ENCODE assay signal across 24 cellular contexts in genomic region chr11:65736810-65737209, GRCh38. TPM values are rescaled to one million over a fixed set of nuclear protein-coding genes. Genes with fewer than 3 reads are reported as not detected.
DNase-seq lines count a peak whose midpoint lies in the region; ATAC-seq, FAIRE-seq and TF ChIP-seq lines count a peak whose summit lies in the region.
"Had no signal": no experiment of that assay in that cellular context is flagged by ENCODE, and none has a peak within 500 bp of the region (broad histone marks: within the 10 kb centered on the region; RNA-seq: fewer than 3 reads in every experiment).

No MANE protein-coding gene starts in this region.

- H3K9me2 ChIP-seq in HCT116 (ENCODE audit: insufficient read depth) = no peaks in the 10 kb centered on the region

- no peak for DNase-seq in HCT116 (ENCODE audit: low read depth, low spot score)
- DNase-seq in K562 (ENCODE audit: extremely low read depth in 1 of 4, low spot score in 3 of 4) = no peak
- DNase-seq in SHP77 treated with DMSO at 0.1 percent for 48 hours (lab: John Stamatoyannopoulos, UW) = no peak
- DNase-seq in GF-D8 (lab: John Stamatoyannopoulos, UW) = no peak
- DNase-seq: ACHN; BE2C; C1 segment of cervical spinal cord; CD4-positive, CD25-positive, alpha-beta regulatory T cell; CD8-positive, alpha-beta memory T cell; COR-L47; DMS 273 treated with DMSO at 0.1 percent for 48 hours; DMS53; DND-41; EL; H9; IMR-90; KBM-7 had no signal

- in situ Hi-C loops in K562 (cut with MboI) = no loop called here

- H4K20me1 ChIP-seq in HCT116 (ENCODE audit: insufficient read depth) (no peaks in the 10 kb centered on the region), K562 (replicated peaks; ENCODE audit: control insufficient read depth, insufficient read depth, low read length) (no peaks in the 10 kb centered on the region)

- no peak for TF ChIP-seq EP300 in K562 (IDR thresholded peaks at IDR 0.05; ENCODE audit: low read length)

- H3K27ac ChIP-seq in HCT116 (ENCODE audit: low read depth, low read length) = no peak overlapping the region
- no peak overlapping the region for H3K27ac ChIP-seq in K562 (ENCODE audit: extremely low read depth, low read depth, low read length)
- H3K27ac ChIP-seq: HL-60 had no signal

- H3K36me3 ChIP-seq in HCT116 (ENCODE audit: control insufficient read depth in 1 of 2, insufficient read depth in 2 of 2, low read length in 2 of 2) (no peaks in the 10 kb centered on the region), K562 (ENCODE audit: control insufficient read depth, insufficient read depth, low read length) (no peaks in the 10 kb centered on the region)
- H3K36me3 ChIP-seq: BE2C had no signal

- H3K4me3 ChIP-seq in HCT116 (replicated peaks in 1 of 2; ENCODE audit: low read depth in 1 of 2, low read length in 2 of 2) (no peak overlapping the region), K562 (no peak overlapping the region)

- TF ChIP-seq POLR2A in HCT116 (IDR thresholded peaks at IDR 0.05; ENCODE audit: borderline replicate concordance, extremely low read depth, insufficient read depth, insufficient read length) (no peak), K562 (conservative IDR thresholded peaks at IDR 0.05) (no peak)

- H3K79me2 ChIP-seq in HCT116 (ENCODE audit: insufficient read depth, low read length) (no peaks in the 10 kb centered on the region), K562 (ENCODE audit: control insufficient read depth, insufficient read depth, low read length) (no peaks in the 10 kb centered on the region)

- no TSS peak for BruUV-seq in HCT116 (replicated peaks; lab: Mats Ljungman, UMichigan)
- no TSS peak for BruUV-seq in K562 (replicated peaks; lab: Mats Ljungman, UMichigan)

- H3K27me3 ChIP-seq in HCT116 (ENCODE audit: insufficient read depth, low read length) = no peaks in the 10 kb centered on the region
- peaks cover 2 to 9% of the 10 kb centered on the region in 2 experiments; a peak in 3 of 5 replicates for H3K27me3 ChIP-seq in K562 (ENCODE audit: control insufficient read depth in 2 of 2, insufficient read depth in 2 of 2, low read length in 2 of 2)

- H3K9me1 ChIP-seq in K562 (ENCODE audit: control insufficient read depth, insufficient read depth, low read length) = no peaks in the 10 kb centered on the region

- POLR2A ChIA-PET in HCT116 (lab: Charles Lee) (no interaction called here), K562 (lab: Yijun Ruan, JAX) (no interaction called here)

- intact Hi-C loops in HCT116 (cut with micrococcal nuclease) = no loop called here
- intact Hi-C loops in K562 (cut with micrococcal nuclease) = no loop called here

- ATAC-seq in HCT116 (no peak), K562 (no peak)

- CTCF ChIA-PET in HCT116 (lab: Charles Lee) (no interaction called here), K562 (lab: Yijun Ruan, JAX; ENCODE audit: low intra/inter-chr PET ratio) (interaction anchor here (0.6 kb wide), 1 partner anchor 27 kb away, joined by 3 read pairs; no protein-coding TSS in a partner anchor)

- H3K9ac ChIP-seq in HCT116 (ENCODE audit: low read length) (no peak overlapping the region), K562 (ENCODE audit: insufficient read depth in 1 of 2, low read depth in 2 of 2, low read length in 2 of 2) (no peak overlapping the region)

- TF ChIP-seq CTCF in HCT116 (IDR thresholded peaks at IDR 0.05 in 2 of 3, conservative IDR thresholded peaks at IDR 0.05 in 1 of 3; ENCODE audit: borderline replicate concordance in 1 of 3, insufficient read depth in 1 of 3, low read depth in 2 of 3, low read length in 2 of 3) = no peak
- no peak for TF ChIP-seq CTCF in K562 (IDR thresholded peaks at IDR 0.05 in 2 of 3, conservative IDR thresholded peaks at IDR 0.05 in 1 of 3; ENCODE audit: insufficient read depth in 2 of 3, low read depth in 1 of 3, low read length in 3 of 3)

- H3K4me2 ChIP-seq in HCT116 (ENCODE audit: low read length) = no peak overlapping the region
- no peak overlapping the region for H3K4me2 ChIP-seq in K562 (ENCODE audit: insufficient read depth, low read length)

- peaks cover 7 to 11% of the 10 kb centered on the region in 2 experiments; a peak in 2 of 4 replicates for H3K9me3 ChIP-seq in HCT116 (ENCODE audit: control insufficient read depth in 1 of 2, insufficient read depth in 1 of 2, low read depth in 1 of 2, low read length in 2 of 2)
- no peaks in the 10 kb centered on the region; the same call in 1 of the 2 replicates for H3K9me3 ChIP-seq in K562 (replicated peaks; ENCODE audit: control insufficient read depth, insufficient read depth, low read depth, low read length)

- no peaks in the 10 kb centered on the region for H3K4me1 ChIP-seq in HCT116 (ENCODE audit: control insufficient read depth in 1 of 2, insufficient read depth in 2 of 2, low read length in 2 of 2)
- no peaks in the 10 kb centered on the region for H3K4me1 ChIP-seq in K562 (replicated peaks in 1 of 2; ENCODE audit: control insufficient read depth in 2 of 2, insufficient read depth in 2 of 2, low read length in 2 of 2)
- H3K4me1 ChIP-seq: BE2C had no signal

- no peak overlapping the region for H2AFZ ChIP-seq in HCT116 (ENCODE audit: low read depth, low read length, poor library complexity, severe bottlenecking)
- no peak overlapping the region for H2AFZ ChIP-seq in K562 (ENCODE audit: low read depth, low read length)

- FAIRE-seq in K562 (lab: Jason Lieb, UNC) = no peak
- FAIRE-seq: GM12891, GM19239, H1 had no signal

- TF ChIP-seq RAD21 in HCT116 (IDR thresholded peaks at IDR 0.05; ENCODE audit: low read depth) (no peak), K562 (CRISPR knock-in tag; conservative IDR thresholded peaks at IDR 0.05 in 1 of 2, IDR thresholded peaks at IDR 0.05 in 1 of 2) (no peak)

- RAD21 ChIA-PET in HCT116 (lab: Charles Lee; ENCODE audit: low non-redundant PET in 1 of 2, low total read pairs in 2 of 2, uncharacterized antibody in 2 of 2, unreplicated experiment in 2 of 2) = no interaction called here

RNA-seq across cellular contexts. Expression of gene RNASEH2C, which starts 16.2 kb away (rescaled TPM):
- total RNA-seq in HCT116 (2021; ENCODE audit: unreplicated experiment) = 28.5 TPM
- 10.1 and 14.0 TPM in 2 replicates for polyA plus RNA-seq in HCT116 (2012)
- 43.1 and 99.3 TPM in 2 replicates for total RNA-seq in K562 (2011; cell fraction: chromatin; rRNA removed; ENCODE audit: low replicate concordance)
- 62.9 and 67.9 TPM in 2 replicates for total RNA-seq in K562 (2011; cell fraction: nucleolus; rRNA removed)
- 55.1 and 61.4 TPM in 2 replicates for total RNA-seq in K562 (2011; cell fraction: nucleoplasm; rRNA removed)
- total RNA-seq in K562 (2014; rRNA removed) = 64.4 and 78.1 TPM in 2 replicates
- total RNA-seq in K562 (2014; rRNA removed; fragmentation: Illumina TruSeq; extraction: Trizol) = 9.0 and 11.7 TPM in 2 replicates
- 15.1 and 15.6 TPM in 2 replicates for total RNA-seq in K562 (2015; rRNA removed; fragmentation: Illumina TruSeq; extraction: Trizol)
- 78.2 and 87.2 TPM in 2 replicates for total RNA-seq in K562 (2021)
- polyA plus RNA-seq in K562 (2011; rRNA removed) = 33.2 and 33.8 TPM in 2 replicates
- polyA plus RNA-seq in K562 (2011; cell fraction: cytosol; rRNA removed) = 33.5 and 84.3 TPM in 2 replicates
- 65.0 and 106 TPM in 2 replicates for polyA plus RNA-seq in K562 (2011; cell fraction: nucleus; rRNA removed)
- 32.9 and 41.4 TPM in 2 replicates for polyA plus RNA-seq in K562 (2012)
- 15.6 and 15.9 TPM in 2 replicates for polyA plus RNA-seq in K562 (2014; fragmentation: Illumina TruSeq; extraction: Trizol)
- 1 to 10 TPM; 5.4 to 9.4 TPM for polyA plus RNA-seq in K562 (2014; fragmentation: Nextera tagmentation; extraction: Ambion mirVana)
- 63.2 and 75.9 TPM in 2 replicates for polyA plus RNA-seq in K562 (2014; rRNA removed)
- 10.3 and 11.0 TPM in 2 replicates for polyA minus RNA-seq in K562 (2011; rRNA and poly(A)+ RNA removed)
- polyA minus RNA-seq in K562 (2011; cell fraction: cytosol; rRNA and poly(A)+ RNA removed) = 9.4 and 19.7 TPM in 2 replicates
- 27.5 and 27.6 TPM in 2 replicates for polyA minus RNA-seq in K562 (2011; cell fraction: nucleus; rRNA and poly(A)+ RNA removed)

RNA-seq across cellular contexts. Expression of gene KAT5, which starts 24.8 kb away (rescaled TPM):
- 78.7 TPM for total RNA-seq in HCT116 (2021; ENCODE audit: unreplicated experiment)
- 65.0 and 76.8 TPM in 2 replicates for polyA plus RNA-seq in HCT116 (2012)
- 44.9 and 134 TPM in 2 replicates for total RNA-seq in K562 (2011; cell fraction: chromatin; rRNA removed; ENCODE audit: low replicate concordance)
- 81.0 and 82.1 TPM in 2 replicates for total RNA-seq in K562 (2011; cell fraction: nucleolus; rRNA removed)
- total RNA-seq in K562 (2011; cell fraction: nucleoplasm; rRNA removed) = 51.7 and 58.3 TPM in 2 replicates
- 59.6 and 74.1 TPM in 2 replicates for total RNA-seq in K562 (2014; rRNA removed)
- 28.8 and 34.4 TPM in 2 replicates for total RNA-seq in K562 (2014; rRNA removed; fragmentation: Illumina TruSeq; extraction: Trizol)
- 52.7 and 57.5 TPM in 2 replicates for total RNA-seq in K562 (2015; rRNA removed; fragmentation: Illumina TruSeq; extraction: Trizol)
- total RNA-seq in K562 (2021) = 68.3 and 76.8 TPM in 2 replicates
- 42.4 and 57.9 TPM in 2 replicates for polyA plus RNA-seq in K562 (2011; rRNA removed)
- 44.4 and 53.1 TPM in 2 replicates for polyA plus RNA-seq in K562 (2011; cell fraction: cytosol; rRNA removed)
- polyA plus RNA-seq in K562 (2011; cell fraction: nucleus; rRNA removed) = 70.2 and 76.3 TPM in 2 replicates
- polyA plus RNA-seq in K562 (2012) = 52.3 and 56.9 TPM in 2 replicates
- 63.3 and 66.5 TPM in 2 replicates for polyA plus RNA-seq in K562 (2014; fragmentation: Illumina TruSeq; extraction: Trizol)
- polyA plus RNA-seq in K562 (2014; fragmentation: Nextera tagmentation; extraction: Ambion mirVana) = 10 to 100 TPM in 1 of 2 experiments, 1 to 10 TPM in 1; 3.6 to 12.9 TPM
- polyA plus RNA-seq in K562 (2014; rRNA removed) = 68.4 and 75.4 TPM in 2 replicates
- 47.1 and 62.6 TPM in 2 replicates for polyA minus RNA-seq in K562 (2011; rRNA and poly(A)+ RNA removed)
- polyA minus RNA-seq in K562 (2011; cell fraction: cytosol; rRNA and poly(A)+ RNA removed) = 27.5 and 38.4 TPM in 2 replicates
- 32.3 and 44.0 TPM in 2 replicates for polyA minus RNA-seq in K562 (2011; cell fraction: nucleus; rRNA and poly(A)+ RNA removed)

RNA-seq across cellular contexts. Expression of gene AP5B1, which starts 44.0 kb away (rescaled TPM):
- total RNA-seq in HCT116 (2021; ENCODE audit: unreplicated experiment) = 19.5 TPM
- 10.5 and 11.1 TPM in 2 replicates for polyA plus RNA-seq in HCT116 (2012)
- total RNA-seq in K562 (2011; cell fraction: chromatin; rRNA removed; ENCODE audit: low replicate concordance) = 16.4 and 48.0 TPM in 2 replicates
- 43.4 and 48.4 TPM in 2 replicates for total RNA-seq in K562 (2011; cell fraction: nucleolus; rRNA removed)
- 26.7 and 28.3 TPM in 2 replicates for total RNA-seq in K562 (2011; cell fraction: nucleoplasm; rRNA removed)
- total RNA-seq in K562 (2014; rRNA removed) = 13.0 and 17.0 TPM in 2 replicates
- total RNA-seq in K562 (2014; rRNA removed; fragmentation: Illumina TruSeq; extraction: Trizol) = 3.1 and 3.5 TPM in 2 replicates
- total RNA-seq in K562 (2015; rRNA removed; fragmentation: Illumina TruSeq; extraction: Trizol) = 8.7 and 8.9 TPM in 2 replicates
- total RNA-seq in K562 (2021) = 23.2 and 24.2 TPM in 2 replicates
- 5.1 and 7.7 TPM in 2 replicates for polyA plus RNA-seq in K562 (2011; rRNA removed)
- polyA plus RNA-seq in K562 (2011; cell fraction: cytosol; rRNA removed) = 6.5 and 20.1 TPM in 2 replicates
- 17.1 and 27.9 TPM in 2 replicates for polyA plus RNA-seq in K562 (2011; cell fraction: nucleus; rRNA removed)
- 10.8 and 15.8 TPM in 2 replicates for polyA plus RNA-seq in K562 (2012)
- 4.6 and 9.1 TPM in 2 replicates for polyA plus RNA-seq in K562 (2014; fragmentation: Illumina TruSeq; extraction: Trizol)
- under 1 TPM; 0.51 to 0.63 TPM for polyA plus RNA-seq in K562 (2014; fragmentation: Nextera tagmentation; extraction: Ambion mirVana)
- polyA plus RNA-seq in K562 (2014; rRNA removed) = 11.3 and 11.7 TPM in 2 replicates
- polyA minus RNA-seq in K562 (2011; rRNA and poly(A)+ RNA removed) = 8.3 and 9.2 TPM in 2 replicates
- polyA minus RNA-seq in K562 (2011; cell fraction: cytosol; rRNA and poly(A)+ RNA removed) = 14.6 and 14.8 TPM in 2 replicates
- 17.5 and 18.7 TPM in 2 replicates for polyA minus RNA-seq in K562 (2011; cell fraction: nucleus; rRNA and poly(A)+ RNA removed)

RNA-seq across cellular contexts. Expression of gene OVOL1, which starts 50.1 kb away (rescaled TPM):
- total RNA-seq in HCT116 (2021; ENCODE audit: unreplicated experiment) = 14.7 TPM
- polyA plus RNA-seq in HCT116 (2012) = 14.2 and 16.3 TPM in 2 replicates
- total RNA-seq in K562 (2011; cell fraction: chromatin; rRNA removed; ENCODE audit: low replicate concordance) = 0.09 TPM in 1 of 2 replicates, not detected in the other
- total RNA-seq in K562 (2011; cell fraction: nucleolus; rRNA removed) = not detected in 2 replicates
- not detected in 2 replicates for total RNA-seq in K562 (2011; cell fraction: nucleoplasm; rRNA removed)
- total RNA-seq in K562 (2014; rRNA removed) = not detected in 2 replicates
- total RNA-seq in K562 (2014; rRNA removed; fragmentation: Illumina TruSeq; extraction: Trizol) = not detected in 2 replicates
- total RNA-seq in K562 (2015; rRNA removed; fragmentation: Illumina TruSeq; extraction: Trizol) = not detected in 2 replicates
- total RNA-seq in K562 (2021) = 0.09 TPM in 1 of 2 replicates, not detected in the other
- not detected in 2 replicates for polyA plus RNA-seq in K562 (2011; rRNA removed)
- polyA plus RNA-seq in K562 (2011; cell fraction: cytosol; rRNA removed) = not detected in 2 replicates
- not detected in 2 replicates for polyA plus RNA-seq in K562 (2011; cell fraction: nucleus; rRNA removed)
- polyA plus RNA-seq in K562 (2012) = not detected in 2 replicates
- not detected in 2 replicates for polyA plus RNA-seq in K562 (2014; fragmentation: Illumina TruSeq; extraction: Trizol)
- not detected for polyA plus RNA-seq in K562 (2014; fragmentation: Nextera tagmentation; extraction: Ambion mirVana)
- polyA plus RNA-seq in K562 (2014; rRNA removed) = not detected in 2 replicates
- not detected in 2 replicates for polyA minus RNA-seq in K562 (2011; rRNA and poly(A)+ RNA removed)
- polyA minus RNA-seq in K562 (2011; cell fraction: cytosol; rRNA and poly(A)+ RNA removed) = not detected in 2 replicates
- polyA minus RNA-seq in K562 (2011; cell fraction: nucleus; rRNA and poly(A)+ RNA removed) = not detected in 2 replicates
- total RNA-seq: A172; CD4-positive, CD25-positive, alpha-beta regulatory T cell; CD8-positive, alpha-beta memory T cell; G401; HT1080; IMR-90 had no signal
- polyA plus RNA-seq: CD4-positive, CD25-positive, alpha-beta regulatory T cell; CD8-positive, alpha-beta memory T cell; IMR-90 had no signal

Comparison
In these comparisons a context has a peak if more than half of its experiments do, and no peak if none do; other contexts are left out.
1. Of the 22 proteins assayed by ChIP-seq in both K562 and HCT116: peak only in K562: none; only in HCT116: CBX3; in both: none; in neither: 21.